Comparison of ENCODE assay signal across 11 cellular contexts in the genomic region with DNA sequence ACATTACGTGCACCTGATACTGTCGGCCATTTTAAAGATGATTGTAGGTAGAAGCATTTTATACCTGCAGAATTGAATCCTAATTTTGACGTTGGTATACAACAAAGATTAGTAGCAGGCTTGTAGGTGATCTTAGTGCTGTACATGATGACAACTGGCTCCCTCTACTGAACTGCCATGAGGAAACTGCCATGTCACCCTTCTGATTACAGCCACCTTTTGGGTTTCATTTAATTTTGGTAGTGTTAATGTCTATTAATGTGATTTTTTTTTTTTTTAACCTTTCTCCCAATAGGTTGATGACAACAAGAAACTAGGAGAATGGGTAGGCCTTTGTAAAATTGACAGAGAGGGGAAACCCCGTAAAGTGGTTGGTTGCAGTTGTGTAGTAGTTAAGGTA. TPM values are rescaled to one million over a fixed set of nuclear protein-coding genes. Genes with fewer than 3 reads are reported as not detected.
DNase-seq lines count a peak whose midpoint lies in the region; ATAC-seq and TF ChIP-seq lines count a peak whose summit lies in the region.
"Had no signal": no experiment of that assay in that cellular context is flagged by ENCODE, and none has a peak within 500 bp of the region (broad histone marks: within the 10 kb centered on the region; RNA-seq: fewer than 3 reads in every experiment).

No MANE protein-coding gene starts in this region.

- H3K4me3 ChIP-seq in left ventricle myocardium inferior (peak overlapping the region; percentile 91), fibroblast of the aortic adventitia (ENCODE audit: low read depth, low read length) (peak overlapping the region; percentile 98), body of pancreas (no peak overlapping the region)

- TF ChIP-seq POLR2A in body of pancreas (IDR thresholded peaks at IDR 0.05) = no peak

- H3K36me3 ChIP-seq in left ventricle myocardium inferior (peaks cover 49% of the 10 kb centered on the region), body of pancreas (replicated peaks in 1 of 2; ENCODE audit: insufficient read depth in 1 of 2, low read depth in 2 of 2) (peaks cover 10 to 12% of the 10 kb centered on the region in 2 donors)

- peaks cover 27% of the 10 kb centered on the region for H3K4me1 Mint-ChIP-seq in T-helper 2 cell treated with Interferon-gamma antibody and Interleukin-4, amounts not matched to agents 5 μg/mL and 100 μg/mL, for 36 hours (ENCODE audit: low read depth)
- H3K4me1 Mint-ChIP-seq in type B pancreatic cell (ENCODE audit: unreplicated experiment) = peaks cover 51% of the 10 kb centered on the region

- H3K27ac Mint-ChIP-seq in T-helper 2 cell treated with Interferon-gamma antibody and Interleukin-4, amounts not matched to agents 5 μg/mL and 100 μg/mL, for 36 hours = peak overlapping the region; percentile 68
- peak overlapping the region; percentile 96 for H3K27ac Mint-ChIP-seq in type B pancreatic cell

- H3K36me3 Mint-ChIP-seq in T-helper 2 cell treated with Interferon-gamma antibody and Interleukin-4, amounts not matched to agents 5 μg/mL and 100 μg/mL, for 36 hours (ENCODE audit: low read depth) = peaks cover 56% of the 10 kb centered on the region
- H3K36me3 Mint-ChIP-seq in type B pancreatic cell = peaks cover 54% of the 10 kb centered on the region

- peaks cover 69% of the 10 kb centered on the region for H3K4me1 ChIP-seq in left ventricle myocardium inferior
- H3K4me1 ChIP-seq in body of pancreas = peaks cover 38% of the 10 kb centered on the region

- H3K9me3 ChIP-seq in left ventricle myocardium inferior (replicated peaks) (no peaks in the 10 kb centered on the region), body of pancreas (no peaks in the 10 kb centered on the region)

- no peaks in the 10 kb centered on the region for H3K9me3 Mint-ChIP-seq in T-helper 2 cell treated with Interferon-gamma antibody and Interleukin-4, amounts not matched to agents 5 μg/mL and 100 μg/mL, for 36 hours
- no peaks in the 10 kb centered on the region for H3K9me3 Mint-ChIP-seq in type B pancreatic cell

- no peaks in the 10 kb centered on the region for H3K27me3 Mint-ChIP-seq in T-helper 2 cell treated with Interferon-gamma antibody and Interleukin-4, amounts not matched to agents 5 μg/mL and 100 μg/mL, for 36 hours (ENCODE audit: low read depth)
- peaks cover 5% of the 10 kb centered on the region for H3K27me3 Mint-ChIP-seq in type B pancreatic cell

- no peaks in the 10 kb centered on the region for H3K27me3 ChIP-seq in left ventricle myocardium inferior (ENCODE audit: low read depth)
- no peaks in the 10 kb centered on the region for H3K27me3 ChIP-seq in body of pancreas

- intact Hi-C loops in left ventricle myocardium inferior (cut with micrococcal nuclease) = no loop called here
- intact Hi-C loops in left cardiac atrium (cut with DNase I) = no loop called here
- intact Hi-C loops in body of pancreas (cut with DNase I) = no loop called here

- ATAC-seq in left cardiac atrium (no peak), body of pancreas (no peak)

- 39 to 44% methylated on average over 4 of the region's 4 CpGs for WGBS in body of pancreas, 2 donors

- no peak for DNase-seq in left ventricle myocardium inferior
- no peak for DNase-seq in left cardiac atrium
- DNase-seq in T-helper 2 cell treated with Interferon-gamma antibody and Interleukin-4, amounts not matched to agents 5 μg/mL and 100 μg/mL, for 36 hours (ENCODE audit: low spot score) = no peak
- no peak for DNase-seq in fibroblast of the aortic adventitia (ENCODE audit: low read depth)
- DNase-seq in type B pancreatic cell (ENCODE audit: extremely low spot score, unreplicated experiment) = no peak
- no peak for DNase-seq in NCI-H1694 treated with DMSO at 0.1 percent for 48 hours (lab: John Stamatoyannopoulos, UW)
- DNase-seq in body of pancreas = no peak
- no peak for DNase-seq in SIG-M5 treated with dmso at 0.1 percent for 504 hours (lab: John Stamatoyannopoulos, UW; ENCODE audit: unreplicated experiment)
- DNase-seq: T1000 had no signal

- TF ChIP-seq CTCF in left ventricle myocardium inferior (IDR thresholded peaks at IDR 0.05; ENCODE audit: borderline replicate concordance) (no peak), fibroblast of the aortic adventitia (IDR thresholded peaks at IDR 0.05; ENCODE audit: insufficient read depth, low read length) (no peak), type B pancreatic cell (conservative IDR thresholded peaks at IDR 0.05) (no peak), body of pancreas (IDR thresholded peaks at IDR 0.05) (no peak)

- H3K4me3 Mint-ChIP-seq in T-helper 2 cell treated with Interferon-gamma antibody and Interleukin-4, amounts not matched to agents 5 μg/mL and 100 μg/mL, for 36 hours = peak overlapping the region; percentile 94
- peak overlapping the region; percentile 98 for H3K4me3 Mint-ChIP-seq in type B pancreatic cell

- H3K27ac ChIP-seq in left ventricle myocardium inferior (replicated peaks) = no peak overlapping the region
- no peak overlapping the region for H3K27ac ChIP-seq in body of pancreas

RNA-seq across cellular contexts. Expression of a gene that starts 2.3 kb away (rescaled TPM):
- total RNA-seq in left ventricle myocardium inferior = 498 TPM
- 100 to 1,000 TPM; 647 to 723 TPM for total RNA-seq in left cardiac atrium
- 735 and 2,091 TPM in 2 replicates for total RNA-seq in fibroblast of the aortic adventitia (ENCODE audit: low replicate concordance)
- 1,352 and 1,365 TPM in 2 replicates for total RNA-seq in type B pancreatic cell (ENCODE audit: low replicate concordance)
- 100 to 1,000 TPM; 660 to 698 TPM for total RNA-seq in body of pancreas

RNA-seq across cellular contexts. Expression of a gene that starts 18.2 kb away (rescaled TPM):
- total RNA-seq in left ventricle myocardium inferior = 2.7 TPM
- 1 to 10 TPM; 5.4 to 5.9 TPM for total RNA-seq in left cardiac atrium
- 6.8 and 17.8 TPM in 2 replicates for total RNA-seq in fibroblast of the aortic adventitia (ENCODE audit: low replicate concordance)
- 17.6 and 19.3 TPM in 2 replicates for total RNA-seq in type B pancreatic cell (ENCODE audit: low replicate concordance)
- total RNA-seq in body of pancreas = 1 to 10 TPM; 7.3 to 9.9 TPM

RNA-seq across cellular contexts. Expression of a gene that starts 59.0 kb away (rescaled TPM):
- total RNA-seq in left ventricle myocardium inferior = 1.1 TPM
- total RNA-seq in left cardiac atrium = 1 to 10 TPM; 3.8 to 4.1 TPM
- 0.18 TPM in 1 of 2 replicates, not detected in the other for total RNA-seq in fibroblast of the aortic adventitia (ENCODE audit: low replicate concordance)
- 0.36 and 0.39 TPM in 2 replicates for total RNA-seq in type B pancreatic cell (ENCODE audit: low replicate concordance)
- 1 to 10 TPM in 1 of 2 donors, not detected in 1; 1.6 TPM for total RNA-seq in body of pancreas
- total RNA-seq: dermis microvascular lymphatic vessel endothelial cell, myocyte had no signal

Comparison
In these comparisons a context has a peak if more than half of its experiments do, and no peak if none do; other contexts are left out.
1. H3K4me3 ChIP-seq: peak in left ventricle myocardium inferior (single experiment) and fibroblast of the aortic adventitia (single experiment); none in body of pancreas (0 of 2).